Comparison of ENCODE assay signal across 35 cellular contexts in genomic region chr1:90773812-90774211, GRCh38. TPM values are rescaled to one million over a fixed set of nuclear protein-coding genes. Genes with fewer than 3 reads are reported as not detected.
"Had no signal": no experiment of that assay in that cellular context is flagged by ENCODE, and none has a peak within 500 bp of the region (broad histone marks: within the 10 kb centered on the region; RNA-seq: fewer than 3 reads in every experiment).

No MANE protein-coding gene starts in this region.

- H3K27ac ChIP-seq: PC-9, RWPE1, SJCRH30, SK-N-MC had no signal

- ATAC-seq: Panc1, Right ventricle myocardium inferior, SK-N-SH treated with all-trans-retinoic acid at 6 μM for 48 hours, T-cell had no signal

- H3K27me3 ChIP-seq: SJCRH30 had no signal

- H3K9me3 ChIP-seq: SJCRH30 had no signal

- H3K4me3 ChIP-seq: PC-9, SJCRH30, SK-N-MC had no signal

- H2AFZ ChIP-seq: PC-9 had no signal

- H3K36me3 ChIP-seq: SJCRH30 had no signal

- DNase-seq: Karpas-422, MM.1S, MV-4-11, NCI-H1092, NCI-H1105, NCI-H1417 treated with DMSO at 0.1 percent for 48 hours, NCI-H1436 treated with DMSO at 0.1 percent for 48 hours, NCI-H1694 treated with DMSO at 0.1 percent for 48 hours, NCI-H187 treated with DMSO at 0.1 percent for 48 hours, NCI-H2029, NCI-H2081, NCI-H2171 treated with DMSO at 0.1 percent for 48 hours, NCI-H2227 treated with DMSO at 0.1 percent for 48 hours, NCI-H345, NCI-H446, NCI-H510A treated with DMSO at 0.1 percent for 48 hours, NCI-H524 treated with DMSO at 0.1 percent for 48 hours, NCI-H526 treated with DMSO at 0.1 percent for 48 hours, NCI-H774, PC-9, SHP77, SIG-M5, SJCRH30, T-cell had no signal

- H3K4me1 ChIP-seq: SJCRH30 had no signal

- H3K4me2 ChIP-seq: PC-9 had no signal

RNA-seq across cellular contexts. Expression of gene BARHL2, which starts 56.7 kb away (rescaled TPM):
- total RNA-seq: LHCN-M2; MCF 10A; NCI-H460; OCI-LY7; PC-9; Right ventricle myocardium inferior; RPMI7951; SJCRH30; T-cell; T-helper 1 cell treated with Interleukin-12 subunit alpha and Interleukin-12 subunit beta and Interleukin-4 antibody, amounts not matched to agents 30 ng/mL and 1 ng/mL, for 36 hours had no signal
